1 cellular context compared by ENCODE assay signal in the genomic region with DNA sequence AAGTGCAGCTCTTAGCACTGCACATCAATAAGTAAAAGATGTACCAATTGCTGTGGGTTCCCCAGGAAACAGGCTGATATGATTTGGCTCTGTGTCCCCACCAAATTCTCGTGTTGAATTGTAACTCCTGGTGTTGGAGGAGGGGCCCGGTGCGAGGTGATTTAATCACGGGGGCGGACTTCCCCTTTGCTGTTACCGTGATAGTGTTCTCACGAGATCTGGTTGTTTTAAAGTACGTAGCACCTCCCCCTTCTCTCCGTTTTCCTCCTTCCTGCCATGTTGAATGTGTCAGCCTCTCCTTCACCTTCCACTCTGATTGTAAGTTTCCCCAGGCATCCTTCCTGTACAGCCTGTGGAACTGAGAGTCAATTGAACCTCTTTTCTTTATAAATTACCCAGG.
TF ChIP-seq lines count a peak whose summit lies in the region.

No MANE protein-coding gene starts in this region.

TF ChIP-seq in K562, 482 proteins besides CTCF, POLR2A, EP300 and RAD21 (continued from another document):
- TF ChIP-seq YY1 (IDR thresholded peaks at IDR 0.05; ENCODE audit: borderline replicate concordance in 1 of 3, control insufficient read depth in 1 of 3, extremely low read depth in 1 of 3, insufficient read depth in 3 of 3, insufficient read length in 1 of 3, insufficient replicate concordance in 2 of 3, low read depth in 1 of 3, low read length in 2 of 3), result peak in 1 of 3 experiments; percentile 11
- TF ChIP-seq ZNF197 (CRISPR knock-in tag; IDR thresholded peaks at IDR 0.05; ENCODE audit: low read depth), result no peak
